Comparison of ENCODE assay signal across 8 cellular contexts in genomic region chr7:105353752-105354328, GRCh38. TPM values are rescaled to one million over a fixed set of nuclear protein-coding genes. Genes with fewer than 3 reads are reported as not detected.
A peak's percentile ranks its signal among the peaks of the same experiment; 100 is the strongest.
DNase-seq lines count a peak whose midpoint lies in the region; ATAC-seq and TF ChIP-seq lines count a peak whose summit lies in the region.

No MANE protein-coding gene starts in this region.

- no peaks in the 10 kb centered on the region for H3K9me3 Mint-ChIP-seq in CD8-positive, alpha-beta memory T cell
- no peaks in the 10 kb centered on the region for H3K9me3 Mint-ChIP-seq in naive thymus-derived CD8-positive, alpha-beta T cell

- H3K4me3 ChIP-seq in CD8-positive, alpha-beta memory T cell (ENCODE audit: low read length): peak overlapping the region; percentile 27
- no peak overlapping the region for H3K4me3 ChIP-seq in HL-60 (replicated peaks; ENCODE audit: insufficient read depth, low read length)
- H3K4me3 ChIP-seq in dorsolateral prefrontal cortex: no peak overlapping the region

- DNase-seq in CD8-positive, alpha-beta memory T cell: peak in 1 of 5 donors; percentile 49
- DNase-seq in HL-60 (ENCODE audit: low read depth in 1 of 2, low spot score in 1 of 2) (peak; percentile 59 to 81), brain pericyte (ENCODE audit: low read depth, low spot score) (peak; percentile 16), posterior vena cava (ENCODE audit: low spot score) (no peak), dorsolateral prefrontal cortex (no peak), GM10248 (ENCODE audit: extremely low spot score) (no peak)
- DNase-seq in naive thymus-derived CD8-positive, alpha-beta T cell: no peak
- DNase-seq in stimulated activated CD4-positive, alpha-beta T cell treated with anti-CD3 and anti-CD28 coated beads, Interleukin-15, amount 100 ng/mL, for 24 hours: no peak

- no peaks in the 10 kb centered on the region for H3K36me3 ChIP-seq in CD8-positive, alpha-beta memory T cell (ENCODE audit: insufficient read depth, low read length)

- peaks cover 55 to 76% (median 76%) of the 10 kb centered on the region in 3 donors for H3K4me1 Mint-ChIP-seq in CD8-positive, alpha-beta memory T cell
- peaks cover 37 to 85% (median 63%) of the 10 kb centered on the region in 4 donors for H3K4me1 Mint-ChIP-seq in naive thymus-derived CD8-positive, alpha-beta T cell

- CTCF ChIA-PET in CD8-positive, alpha-beta memory T cell (lab: Charles Lee): interaction anchor here (1.4 to 2.8 kb wide), 3 partner anchors 34 to 76 kb away, joined by 3 to 9 read pairs (median 5); partner anchors contain the start of gene SRPK2
- CTCF ChIA-PET in GM10248 (lab: Yijun Ruan, JAX): interaction anchor here (1.3 to 2.8 kb wide), 2 partner anchors 13 to 20 kb away, joined by 3 to 12 read pairs; no protein-coding TSS in a partner anchor

- no peak for ATAC-seq in naive thymus-derived CD8-positive, alpha-beta T cell

- peak overlapping the region; percentile 30 for H3K27ac ChIP-seq in CD8-positive, alpha-beta memory T cell (ENCODE audit: low read depth, low read length)
- peak overlapping the region; percentile 31 for H3K27ac ChIP-seq in HL-60 (replicated peaks)
- H3K27ac ChIP-seq in dorsolateral prefrontal cortex: peak overlapping the region in 23 of 59 donors; percentile 1 to 64 (median 31)

- no peaks in the 10 kb centered on the region for H3K36me3 Mint-ChIP-seq in CD8-positive, alpha-beta memory T cell
- H3K36me3 Mint-ChIP-seq in naive thymus-derived CD8-positive, alpha-beta T cell: no peaks in the 10 kb centered on the region

- H3K4me1 ChIP-seq in CD8-positive, alpha-beta memory T cell (ENCODE audit: insufficient read depth, low read length): peaks cover 63% of the 10 kb centered on the region

- POLR2A ChIA-PET in CD8-positive, alpha-beta memory T cell (lab: Charles Lee): interaction anchor here (0.7 to 1.0 kb wide), 2 partner anchors 35 to 283 kb away, joined by 3 read pairs; partner anchors contain the start of gene SRPK2
- POLR2A ChIA-PET in naive thymus-derived CD8-positive, alpha-beta T cell (lab: Charles Lee): interaction anchor here (1.1 to 3.4 kb wide), 2 partner anchors 34 to 340 kb away, joined by 3 to 21 read pairs; partner anchors contain the start of genes KMT2E and SRPK2
- POLR2A ChIA-PET in GM10248 (lab: Yijun Ruan, JAX): no interaction called here

- no peaks in the 10 kb centered on the region for H3K27me3 Mint-ChIP-seq in CD8-positive, alpha-beta memory T cell
- no peaks in the 10 kb centered on the region for H3K27me3 Mint-ChIP-seq in naive thymus-derived CD8-positive, alpha-beta T cell

- H3K27me3 ChIP-seq in CD8-positive, alpha-beta memory T cell (ENCODE audit: insufficient read depth, low read length, poor library complexity, severe bottlenecking): no peaks in the 10 kb centered on the region
- no peaks in the 10 kb centered on the region for H3K27me3 ChIP-seq in HL-60 (ENCODE audit: insufficient read depth, poor library complexity, severe bottlenecking)
- H3K27me3 ChIP-seq in dorsolateral prefrontal cortex: no peaks in the 10 kb centered on the region

- intact Hi-C loops in posterior vena cava (cut with DNase I): no loop called here
- intact Hi-C loops in dorsolateral prefrontal cortex (cut with DNase I): loop anchor here in 1 of 2 donors (5.0 kb wide), 2 partner anchors 33 to 48 kb away; partner anchors contain the start of gene SRPK2

- H3K27ac Mint-ChIP-seq in CD8-positive, alpha-beta memory T cell: peak overlapping the region; percentile 77 to 96 (median 92)
- H3K27ac Mint-ChIP-seq in naive thymus-derived CD8-positive, alpha-beta T cell: peak overlapping the region; percentile 86 to 98 (median 93)

- no peaks in the 10 kb centered on the region for H3K9me3 ChIP-seq in CD8-positive, alpha-beta memory T cell (ENCODE audit: low read length)

- TF ChIP-seq CTCF in HL-60 (IDR thresholded peaks at IDR 0.05; ENCODE audit: insufficient read depth, low read length) (no peak), dorsolateral prefrontal cortex (IDR thresholded peaks at IDR 0.05 in 54 of 56, conservative IDR thresholded peaks at IDR 0.05 in 2 of 56; ENCODE audit: low read depth in 1 of 56, partially characterized antibody in 56 of 56) (no peak), GM10248 (IDR thresholded peaks at IDR 0.05; ENCODE audit: control extremely low read depth, extremely low read depth, low read depth, missing control alignments) (no peak)

- peak overlapping the region in 6 of 7 donors; percentile 62 to 84 (median 75) for H3K4me3 Mint-ChIP-seq in CD8-positive, alpha-beta memory T cell
- peak overlapping the region in 9 of 10 donors; percentile 50 to 80 (median 72) for H3K4me3 Mint-ChIP-seq in naive thymus-derived CD8-positive, alpha-beta T cell

RNA-seq across cellular contexts. Expression of gene SRPK2, which starts 34.9 kb away (rescaled TPM):
- 10 to 100 TPM; 40.8 to 41.3 TPM for total RNA-seq in CD8-positive, alpha-beta memory T cell
- polyA plus RNA-seq in CD8-positive, alpha-beta memory T cell: 59.5 TPM
- total RNA-seq in naive thymus-derived CD8-positive, alpha-beta T cell: 10 to 100 TPM; 39.2 to 40.4 TPM
- polyA plus RNA-seq in naive thymus-derived CD8-positive, alpha-beta T cell: 10 to 100 TPM; 39.5 to 47.1 (median 41.4) TPM
- 10 to 100 TPM; 41.5 to 52.2 TPM for total RNA-seq in posterior vena cava
- 100 to 1,000 TPM; 135 to 282 (median 233) TPM for total RNA-seq in dorsolateral prefrontal cortex

Comparison
In these comparisons a context has a peak if more than half of its experiments do, and no peak if none do; other contexts are left out.
1. DNase-seq: peak in HL-60 (2 of 2) and brain pericyte (single experiment); none in naive thymus-derived CD8-positive, alpha-beta T cell (0 of 10), stimulated activated CD4-positive, alpha-beta T cell treated with anti-CD3 and anti-CD28 coated beads, Interleukin-15, amount 100 ng/mL, for 24 hours (single experiment), posterior vena cava (single experiment), dorsolateral prefrontal cortex (0 of 10) and GM10248 (single experiment).